ENCODE assay signal across 28 cellular contexts in the genomic region with DNA sequence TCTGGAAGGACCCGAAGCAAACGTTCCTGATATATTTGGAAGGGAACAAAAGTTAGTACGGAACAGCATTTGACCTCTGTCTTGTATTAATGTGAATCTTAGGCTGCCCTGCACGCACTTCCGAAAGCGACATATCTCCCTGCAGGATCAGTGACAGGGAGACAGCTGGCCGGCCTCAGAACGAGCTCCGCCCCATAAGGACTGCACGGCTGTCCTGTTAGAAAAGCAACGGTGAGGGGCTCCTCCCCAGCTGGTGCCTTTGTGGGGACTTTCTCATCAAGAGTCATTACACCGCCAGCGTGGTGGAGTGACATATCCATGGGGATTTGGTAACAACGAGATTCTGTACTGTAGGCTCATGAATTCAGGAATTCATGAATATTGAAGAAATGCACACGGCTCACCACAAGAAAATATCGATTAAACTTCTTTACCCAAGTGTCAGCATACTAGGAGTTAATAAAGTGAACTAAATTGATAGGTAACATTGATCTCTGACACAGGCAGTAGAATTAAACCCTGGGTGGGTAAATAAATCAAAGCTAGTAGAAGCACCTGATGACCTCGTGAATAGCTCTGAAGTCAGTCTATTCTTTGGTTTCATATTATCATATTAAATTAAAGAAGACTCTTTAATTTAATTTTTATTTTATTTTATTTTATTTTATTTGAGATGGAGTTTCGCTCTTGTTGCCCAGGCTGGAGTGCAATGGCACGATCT. TPM values are rescaled to one million over a fixed set of nuclear protein-coding genes. Genes with fewer than 3 reads are reported as not detected.
A peak's percentile ranks its signal among the peaks of the same experiment; 100 is the strongest.
DNase-seq lines count a peak whose midpoint lies in the region; ATAC-seq and TF ChIP-seq lines count a peak whose summit lies in the region.
"Had no signal": no experiment of that assay in that cellular context is flagged by ENCODE, and none has a peak within 500 bp of the region (broad histone marks: within the 10 kb centered on the region; RNA-seq: fewer than 3 reads in every experiment).

No MANE protein-coding gene starts in this region.

- H3K9me3 ChIP-seq in parathyroid adenoma (ENCODE audit: control insufficient read depth, low read length) (no peaks in the 10 kb centered on the region), mammary epithelial cell (replicated peaks; ENCODE audit: insufficient read depth, low read length) (peaks cover 6% of the 10 kb centered on the region)
- H3K9me3 ChIP-seq: prostate gland, spleen, stomach, transverse colon had no signal

- in situ Hi-C loops in mammary epithelial cell (cut with MboI; ENCODE audit: low sequenced_read_pairs in 2 of 2): no loop called here

- BruUV-seq in mammary epithelial cell (replicated peaks; lab: Mats Ljungman, UMichigan): no TSS peak

- no peaks in the 10 kb centered on the region for H3K36me3 ChIP-seq in parathyroid adenoma (ENCODE audit: control insufficient read depth, insufficient read depth, low read length)
- H3K36me3 ChIP-seq in mammary epithelial cell (ENCODE audit: insufficient read depth, low read length): no peaks in the 10 kb centered on the region
- H3K36me3 ChIP-seq: prostate gland, spleen, stomach, transverse colon had no signal

- TF ChIP-seq CTCF in fibroblast of mammary gland (conservative IDR thresholded peaks at IDR 0.05; ENCODE audit: control insufficient read depth, insufficient read depth, low read depth, low read length) (no peak), parathyroid adenoma (IDR thresholded peaks at IDR 0.05) (no peak), coronary artery (IDR thresholded peaks at IDR 0.05) (no peak), mammary epithelial cell (conservative IDR thresholded peaks at IDR 0.05 in 1 of 2, IDR thresholded peaks at IDR 0.05 in 1 of 2; ENCODE audit: extremely low read depth in 1 of 2, insufficient read depth in 1 of 2, low read depth in 1 of 2, low read length in 2 of 2) (no peak)

- dilution Hi-C loops in mammary epithelial cell (cut with HindIII; ENCODE audit: low sequenced_read_pairs): no loop called here

- DNase-seq in NCI-H1694 (lab: John Stamatoyannopoulos, UW) (peak; percentile 69), OCI-M1 (lab: John Stamatoyannopoulos, UW) (peak; percentile 21), fibroblast of mammary gland (ENCODE audit: low read depth) (no peak), coronary artery (ENCODE audit: low spot score) (no peak), mammary epithelial cell (no peak)
- no peak for DNase-seq in activated CD4-positive, alpha-beta T cell treated with anti-CD3 and anti-CD28 coated beads, Interleukin-2, amount 50 U/mL, for 1 hour
- DNase-seq: activated CD4-positive, alpha-beta T cell treated with anti-CD3 and anti-CD28 coated beads for 48 hours; activated naive CD8-positive, alpha-beta T cell treated with anti-CD3 and anti-CD28 coated beads, Interleukin-2, amount 50 U/mL, for 24 hours; CD4-positive, alpha-beta memory T cell; dermis blood vessel endothelial cell; foreskin keratinocyte; GF-D8; GOT3; hypothalamus; KG1; natural killer cell; NCI-H2029 treated with DMSO at 0.1 percent for 48 hours; NCI-H510A; spleen; stimulated activated CD4-positive, alpha-beta T cell treated with anti-CD3 and anti-CD28 coated beads, Interleukin-4, amount 100 ng/mL, for 4 hours; stomach; transverse colon had no signal

- no peaks in the 10 kb centered on the region for H3K4me1 ChIP-seq in parathyroid adenoma
- H3K4me1 ChIP-seq in mammary epithelial cell (ENCODE audit: insufficient read depth, low read length): no peaks in the 10 kb centered on the region
- H3K4me1 ChIP-seq: foreskin keratinocyte, prostate gland, spleen, stomach, transverse colon had no signal

- CTCF ChIA-PET in mammary epithelial cell (lab: Charles Lee; ENCODE audit: low non-redundant PET): no interaction called here

- H3K79me2 ChIP-seq in parathyroid adenoma (no peaks in the 10 kb centered on the region), mammary epithelial cell (ENCODE audit: insufficient read depth, low read length) (no peaks in the 10 kb centered on the region)

- no peaks in the 10 kb centered on the region for H3K27me3 ChIP-seq in parathyroid adenoma (ENCODE audit: control insufficient read depth, insufficient read depth, low read length)
- no peaks in the 10 kb centered on the region for H3K27me3 ChIP-seq in mammary epithelial cell (ENCODE audit: insufficient read depth, low read length)
- H3K27me3 ChIP-seq: foreskin keratinocyte, stomach, transverse colon had no signal

- intact Hi-C loops in mammary epithelial cell (cut with micrococcal nuclease): no loop called here

- H3K9ac ChIP-seq in parathyroid adenoma (no peak overlapping the region), mammary epithelial cell (ENCODE audit: insufficient read depth, low read length) (no peak overlapping the region)

- H3K27ac ChIP-seq in parathyroid adenoma: no peak overlapping the region
- no peak overlapping the region for H3K27ac ChIP-seq in coronary artery
- H3K27ac ChIP-seq in mammary epithelial cell (ENCODE audit: insufficient read depth, low read depth, low read length): no peak overlapping the region
- H3K27ac ChIP-seq: foreskin keratinocyte, prostate gland, spleen, stomach, transverse colon had no signal

- H3K4me3 ChIP-seq in fibroblast of mammary gland (ENCODE audit: control insufficient read depth, low read depth, low read length) (peak overlapping the region; percentile 2), parathyroid adenoma (ENCODE audit: low read depth, low read length) (peak overlapping the region; percentile 31), coronary artery (no peak overlapping the region), mammary epithelial cell (replicated peaks in 1 of 3; ENCODE audit: insufficient read depth in 1 of 3, low read depth in 2 of 3, low read length in 3 of 3) (no peak overlapping the region)
- H3K4me3 ChIP-seq: prostate gland, spleen, stomach, transverse colon had no signal

- H3K4me2 ChIP-seq in parathyroid adenoma (ENCODE audit: low read length): peak overlapping the region; percentile 50
- H3K4me2 ChIP-seq in mammary epithelial cell (ENCODE audit: insufficient read depth, low read depth, low read length): no peak overlapping the region

- H4K20me1 ChIP-seq in mammary epithelial cell (ENCODE audit: insufficient read depth, low read length): no peaks in the 10 kb centered on the region

- H2AFZ ChIP-seq in parathyroid adenoma (peak overlapping the region; percentile 48), mammary epithelial cell (ENCODE audit: low read depth, low read length) (no peak overlapping the region)

- ATAC-seq in GM18511 (IDR thresholded peaks at IDR 0.05; ENCODE audit: unreplicated experiment): no peak
- ATAC-seq: activated naive CD8-positive, alpha-beta T cell treated with anti-CD3 and anti-CD28 coated beads, Interleukin-2, amount 50 U/mL, for 24 hours; foreskin keratinocyte; natural killer cell; Right ventricle myocardium inferior had no signal

- WGBS in mammary epithelial cell (ENCODE audit: low coverage, missing lambda C conversion rate): 33% methylated on average over 18 of the region's 19 CpGs

RNA-seq across cellular contexts. Expression of a gene that starts 8.1 kb away (rescaled TPM):
- under 1 TPM in 1 of 2 donors, not detected in 1; under 0.01 TPM for total RNA-seq in mammary epithelial cell
- polyA plus RNA-seq in mammary epithelial cell: not detected
- polyA minus RNA-seq in mammary epithelial cell: not detected
- total RNA-seq: bronchial epithelial cell, dermis blood vessel endothelial cell, foreskin keratinocyte, lung microvascular endothelial cell, Right ventricle myocardium inferior had no signal
- polyA plus RNA-seq: foreskin keratinocyte had no signal

Comparison
In these comparisons a context has a peak if more than half of its experiments do, and no peak if none do; other contexts are left out.
1. DNase-seq: peak in NCI-H1694 (single experiment) and OCI-M1 (single experiment); none in fibroblast of mammary gland (single experiment), coronary artery (single experiment), activated CD4-positive, alpha-beta T cell treated with anti-CD3 and anti-CD28 coated beads, Interleukin-2, amount 50 U/mL, for 1 hour (single experiment) and mammary epithelial cell (single experiment).
2. H3K4me3 ChIP-seq: peak in fibroblast of mammary gland (single experiment) and parathyroid adenoma (single experiment); none in coronary artery (single experiment) and mammary epithelial cell (0 of 3).